28 cellular contexts compared by ENCODE assay signal in genomic region chr6:165917576-165917975, GRCh38.
"Had no signal": no experiment of that assay in that cellular context is flagged by ENCODE, and none has a peak within 500 bp of the region (broad histone marks: within the 10 kb centered on the region; RNA-seq: fewer than 3 reads in every experiment).

No MANE protein-coding gene starts in this region.

- H3K27ac ChIP-seq: neutrophil, ovary, parathyroid adenoma, psoas muscle, right lobe of liver, sigmoid colon, suprapubic skin, testis, tibial artery, transverse colon, vagina had no signal

- H3K27me3 ChIP-seq: neutrophil, ovary, right lobe of liver, sigmoid colon, suprapubic skin, testis, tibial artery, transverse colon, vagina had no signal

- H3K36me3 ChIP-seq: neutrophil, ovary, right lobe of liver, sigmoid colon, suprapubic skin, tibial artery, transverse colon, vagina had no signal

- H3K4me1 ChIP-seq: parathyroid adenoma, psoas muscle, right lobe of liver, sigmoid colon, suprapubic skin, testis, tibial artery, transverse colon, vagina had no signal

- DNase-seq: naive B cell; naive thymus-derived CD8-positive, alpha-beta T cell; nephron progenitor cell; nucleus accumbens; posterior cingulate gyrus; psoas muscle; right cardiac atrium; right lobe of liver; sigmoid colon; small intestine; stimulated activated CD4-positive, alpha-beta T cell treated with anti-CD3 and anti-CD28 coated beads, Interleukin-15, amount 100 ng/mL, for 24 hours; stimulated activated CD4-positive, alpha-beta T cell treated with anti-CD3 and anti-CD28 coated beads, Interleukin-4, amount 100 ng/mL, for 1 hour; stimulated activated CD4-positive, alpha-beta T cell treated with anti-CD3 and anti-CD28 coated beads, Interleukin-4, amount 100 ng/mL, for 4 hours; stimulated activated CD8-positive, alpha-beta memory T cell treated with anti-CD3 and anti-CD28 coated beads, Interleukin-4, amount 100 ng/mL, for 48 hours; stimulated activated naive CD4-positive, alpha-beta T cell; stimulated activated naive CD8-positive, alpha-beta T cell treated with anti-CD3 and anti-CD28 coated beads, Interleukin-15, amount 100 ng/mL, for 72 hours; stimulated activated naive CD8-positive, alpha-beta T cell treated with anti-CD3 and anti-CD28 coated beads, Interleukin-15, Interleukin-2, amounts not matched to agents 100 U/mL and 50 U/mL, for 24 hours; substantia nigra; testis; tibial artery; transverse colon had no signal

- H3K4me3 ChIP-seq: ovary, psoas muscle, right lobe of liver, sigmoid colon, suprapubic skin, testis, tibial artery, transverse colon, vagina had no signal

- ATAC-seq: naive thymus-derived CD8-positive, alpha-beta T cell; natural killer cell treated with Interleukin-12 subunit alpha and Interleukin-12 subunit beta and Interleukin-15 and Interleukin-18, amount 100 ng/mL, for 72 hours; psoas muscle; right cardiac atrium; right lobe of liver; stimulated activated memory B cell treated with anti-CD40 and anti-IgM and Interleukin-4, amounts not matched to agents 10 μg/mL and 1 μg/mL and 100 μg/mL, for 72 hours; stimulated activated naive CD8-positive, alpha-beta T cell treated with anti-CD3 and anti-CD28 coated beads, Interleukin-15, amount 100 ng/mL, for 72 hours; stimulated activated naive CD8-positive, alpha-beta T cell treated with anti-CD3 and anti-CD28 coated beads, Interleukin-15, Interleukin-2, amounts not matched to agents 100 U/mL and 50 U/mL, for 24 hours had no signal

- H3K9me3 ChIP-seq: neutrophil, ovary, psoas muscle, right lobe of liver, sigmoid colon, suprapubic skin, testis, tibial artery, transverse colon, vagina had no signal
